1 cellular context compared by ENCODE assay signal in the genomic region with DNA sequence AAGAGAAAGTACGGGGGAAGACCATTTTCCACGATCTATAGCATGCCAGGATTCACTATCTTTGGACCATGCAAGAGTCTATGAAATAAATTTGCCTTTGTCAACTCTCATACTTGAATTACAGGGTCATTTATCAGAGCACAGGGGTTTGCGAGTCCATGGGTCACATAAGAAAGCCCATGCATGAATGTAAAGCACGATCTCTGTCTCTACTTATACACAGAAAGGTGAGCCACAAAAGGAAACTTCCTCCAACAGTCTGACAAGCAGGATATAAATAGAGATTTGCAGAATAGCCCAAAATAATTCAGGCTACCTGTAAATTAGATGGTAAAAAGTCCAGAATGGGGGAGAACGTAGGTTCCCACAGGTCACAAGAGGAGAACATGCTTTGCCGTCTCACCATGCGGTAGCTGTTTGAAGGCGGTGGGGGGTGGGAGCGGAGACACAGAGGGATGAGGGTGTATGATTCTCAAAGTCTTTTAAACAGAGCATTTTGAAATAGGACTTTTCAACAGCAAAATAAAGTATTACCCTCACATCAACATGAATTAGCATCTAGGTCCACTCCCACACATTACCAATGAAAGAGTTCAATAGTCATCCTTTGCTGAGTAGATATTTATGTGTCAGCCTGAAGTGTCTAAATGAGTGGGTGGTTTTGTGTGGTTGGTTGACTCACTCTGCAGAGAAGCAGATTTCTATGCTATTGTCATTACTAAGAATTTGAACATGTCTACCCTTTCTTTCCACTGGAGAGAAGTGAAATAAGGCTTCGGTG.
TF ChIP-seq lines count a peak whose summit lies in the region.

No MANE protein-coding gene starts in this region.

TF ChIP-seq in HepG2, 621 proteins besides CTCF, POLR2A, EP300 and RAD21 (continued from another document):
- TF ChIP-seq ATF6 (CRISPR knock-in tag; conservative IDR thresholded peaks at IDR 0.05) (no peak), SETDB1 (CRISPR knock-in tag; IDR thresholded peaks at IDR 0.05; ENCODE audit: borderline replicate concordance) (no peak), NR2C2 (CRISPR knock-in tag; IDR thresholded peaks at IDR 0.05; ENCODE audit: borderline replicate concordance) (no peak), PAXIP1 (CRISPR knock-in tag; conservative IDR thresholded peaks at IDR 0.05) (no peak), JUN (CRISPR knock-in tag; IDR thresholded peaks at IDR 0.05) (no peak), KLF6 (CRISPR knock-in tag; IDR thresholded peaks at IDR 0.05) (no peak), MBD4 (IDR thresholded peaks at IDR 0.05; ENCODE audit: borderline replicate concordance, low read length) (no peak), TBX3 (IDR thresholded peaks at IDR 0.05; ENCODE audit: borderline replicate concordance) (no peak)
- TF ChIP-seq, protein P1, sequence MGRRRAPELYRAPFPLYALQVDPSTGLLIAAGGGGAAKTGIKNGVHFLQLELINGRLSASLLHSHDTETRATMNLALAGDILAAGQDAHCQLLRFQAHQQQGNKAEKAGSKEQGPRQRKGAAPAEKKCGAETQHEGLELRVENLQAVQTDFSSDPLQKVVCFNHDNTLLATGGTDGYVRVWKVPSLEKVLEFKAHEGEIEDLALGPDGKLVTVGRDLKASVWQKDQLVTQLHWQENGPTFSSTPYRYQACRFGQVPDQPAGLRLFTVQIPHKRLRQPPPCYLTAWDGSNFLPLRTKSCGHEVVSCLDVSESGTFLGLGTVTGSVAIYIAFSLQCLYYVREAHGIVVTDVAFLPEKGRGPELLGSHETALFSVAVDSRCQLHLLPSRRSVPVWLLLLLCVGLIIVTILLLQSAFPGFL (CRISPR knock-in tag; IDR thresholded peaks at IDR 0.05), result no peak
